ENCODE assay signal across 15 cellular contexts in genomic region chrY:13167695-13168094, GRCh38.
A peak's percentile ranks its signal among the peaks of the same experiment; 100 is the strongest.
DNase-seq lines count a peak whose midpoint lies in the region; ATAC-seq, FAIRE-seq and TF ChIP-seq lines count a peak whose summit lies in the region.
"Had no signal": no experiment of that assay in that cellular context is flagged by ENCODE, and none has a peak within 500 bp of the region (broad histone marks: within the 10 kb centered on the region; RNA-seq: fewer than 3 reads in every experiment).

No MANE protein-coding gene starts in this region.

- peak; percentile 91 for FAIRE-seq in GM18507 (lab: Jason Lieb, UNC)

- DNase-seq in GM18507 (ENCODE audit: extremely low spot score, insufficient read length, low read depth): no peak
- peak; percentile 74 for DNase-seq in MV-4-11 (lab: John Stamatoyannopoulos, UW)
- DNase-seq in erythroblast (lab: John Stamatoyannopoulos, UW): peak; percentile 64 to 84
- DNase-seq in AG08395 (ENCODE audit: low spot score): no peak
- DNase-seq in NCI-H2081 treated with DMSO at 0.1 percent for 48 hours (lab: John Stamatoyannopoulos, UW): no peak
- DNase-seq: ACHN; CD4-positive, CD25-positive, alpha-beta regulatory T cell; H9; NCI-H1436; NCI-H2029 treated with DMSO at 0.1 percent for 48 hours; NCI-H510A; NCI-H82; PC-9 had no signal

- no peak for TF ChIP-seq POLR2A in erythroblast (IDR thresholded peaks at IDR 0.05; ENCODE audit: low read length)

- peak; percentile 66 for ATAC-seq in HG02642 (IDR thresholded peaks at IDR 0.05; ENCODE audit: poor library complexity, unreplicated experiment)
- ATAC-seq in HG02571 (IDR thresholded peaks at IDR 0.05; ENCODE audit: unreplicated experiment): no peak

Comparison
In these comparisons a context has a peak if more than half of its experiments do, and no peak if none do; other contexts are left out.
1. DNase-seq: peak in MV-4-11 (single experiment) and erythroblast (2 of 2); none in GM18507 (single experiment), AG08395 (single experiment) and NCI-H2081 treated with DMSO at 0.1 percent for 48 hours (single experiment).